Comparison of ENCODE assay signal across 15 cellular contexts in the genomic region with DNA sequence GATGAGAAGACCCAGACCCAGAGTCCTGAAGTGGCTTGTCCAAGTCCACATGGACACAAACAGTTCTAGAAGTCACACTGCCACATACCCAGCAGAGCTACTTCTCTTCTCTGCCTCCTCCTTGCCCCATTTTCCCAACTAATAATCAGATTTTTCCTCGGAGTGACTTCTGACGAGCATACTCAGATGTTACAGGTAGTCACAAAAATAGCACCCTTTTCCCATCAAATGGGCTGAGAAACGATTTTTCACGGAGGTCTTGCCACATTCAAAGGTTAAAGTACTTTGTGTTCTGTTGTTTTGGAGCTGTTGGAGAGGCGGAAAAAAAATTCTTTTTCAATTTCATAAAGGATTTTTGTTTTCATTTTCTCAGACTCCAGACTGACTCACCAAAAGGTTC.
DNase-seq lines count a peak whose midpoint lies in the region; ATAC-seq and TF ChIP-seq lines count a peak whose summit lies in the region.
"Had no signal": no experiment of that assay in that cellular context is flagged by ENCODE, and none has a peak within 500 bp of the region (broad histone marks: within the 10 kb centered on the region; RNA-seq: fewer than 3 reads in every experiment).

No MANE protein-coding gene starts in this region.

- CTCF ChIA-PET in Calu3 (lab: Charles Lee), result no interaction called here

- no peak overlapping the region for H2BK15ac ChIP-seq in neuronal stem cell (ENCODE audit: low read length)

- H4K91ac ChIP-seq in neuronal stem cell (ENCODE audit: low read depth, low read length, poor library complexity), result no peak overlapping the region

- H2BK120ac ChIP-seq in neuronal stem cell (ENCODE audit: low read depth, low read length), result no peak overlapping the region

- H3K36me3 ChIP-seq in neuronal stem cell (replicated peaks in 1 of 2; ENCODE audit: control insufficient read depth in 2 of 2, insufficient read depth in 2 of 2, low read length in 2 of 2) (no peaks in the 10 kb centered on the region), testis (ENCODE audit: low read depth, missing control alignments) (no peaks in the 10 kb centered on the region), HAP-1 (replicated peaks) (no peaks in the 10 kb centered on the region)

- in situ Hi-C loops in HAP-1 (cut with MboI; ENCODE audit: low sequenced_read_pairs), result no loop called here

- no peak overlapping the region for H3K9ac ChIP-seq in neuronal stem cell (ENCODE audit: low read depth, low read length, poor library complexity)

- no peak overlapping the region for H2AFZ ChIP-seq in neuronal stem cell (ENCODE audit: low read length)

- no peak overlapping the region for H2BK5ac ChIP-seq in neuronal stem cell (ENCODE audit: low read length)

- H3K4me3 ChIP-seq in neuronal stem cell (ENCODE audit: low read length in 2 of 2), result no peak overlapping the region
- H3K4me3 ChIP-seq in testis, result no peak overlapping the region
- H3K4me3 ChIP-seq in HAP-1, result no peak overlapping the region

- no peak for TF ChIP-seq POLR2A in testis (IDR thresholded peaks at IDR 0.05)

- H3K4ac ChIP-seq in neuronal stem cell (ENCODE audit: low read length), result no peak overlapping the region

- peak overlapping the region; percentile 58 for H3K27ac Mint-ChIP-seq in dendritic cell treated with granulocyte-macrophage colony-stimulating factor and Interleukin-4, amounts not matched to agents 40 ng/mL and 50 ng/mL, for 4 days
- H3K27ac Mint-ChIP-seq in Calu3 (ENCODE audit: unreplicated experiment), result no peak overlapping the region
- H3K27ac Mint-ChIP-seq: CD4-positive, alpha-beta T cell had no signal

- no peak for TF ChIP-seq CTCF in testis (IDR thresholded peaks at IDR 0.05)
- TF ChIP-seq CTCF in Calu3 (IDR thresholded peaks at IDR 0.05; ENCODE audit: unreplicated experiment), result no peak

- H3K23ac ChIP-seq in neuronal stem cell (ENCODE audit: low read depth, low read length, poor library complexity), result no peak overlapping the region

- peak; percentile 26 for ATAC-seq in left lobe of liver

- peaks cover 63% of the 10 kb centered on the region for H3K4me1 Mint-ChIP-seq in dendritic cell treated with granulocyte-macrophage colony-stimulating factor and Interleukin-4, amounts not matched to agents 40 ng/mL and 50 ng/mL, for 4 days (ENCODE audit: low read depth)
- H3K4me1 Mint-ChIP-seq in Calu3 (ENCODE audit: low read depth, unreplicated experiment), result peaks cover 17% of the 10 kb centered on the region

- H4K8ac ChIP-seq in neuronal stem cell (ENCODE audit: low read depth, low read length), result no peak overlapping the region

- no peak overlapping the region for H3K14ac ChIP-seq in neuronal stem cell (ENCODE audit: low read length)

- no peak overlapping the region for H3K4me2 ChIP-seq in neuronal stem cell (ENCODE audit: insufficient read depth, low read length, poor library complexity, severe bottlenecking)

- no TSS peak for BruUV-seq in Calu3 (replicated peaks; lab: Mats Ljungman, UMichigan)

- H3K18ac ChIP-seq in neuronal stem cell (ENCODE audit: low read length), result peak overlapping the region; percentile 84

- no CpG with 5 or more reads among the region's 5 CpGs for WGBS in neuronal stem cell (ENCODE audit: extremely low coverage in 2 of 2, insufficient read length in 2 of 2, insufficient replicate concordance in 1 of 2), 2 donors
- whole genome bisulfite sequencing in testis, 2 donors, result 56 to 63% methylated on average over 5 of the region's 5 CpGs

- no peak overlapping the region for H2BK12ac ChIP-seq in neuronal stem cell (ENCODE audit: low read length)

- H3K27me3 Mint-ChIP-seq in dendritic cell treated with granulocyte-macrophage colony-stimulating factor and Interleukin-4, amounts not matched to agents 40 ng/mL and 50 ng/mL, for 4 days, result no peaks in the 10 kb centered on the region
- no peaks in the 10 kb centered on the region for H3K27me3 Mint-ChIP-seq in Calu3 (ENCODE audit: unreplicated experiment)
- H3K27me3 Mint-ChIP-seq: CD4-positive, alpha-beta T cell had no signal

- H3K27ac ChIP-seq in neuronal stem cell (replicated peaks; ENCODE audit: low read length) (no peak overlapping the region), testis (peak overlapping the region; percentile 69 to 86)
- H3K27ac ChIP-seq: C4-2B had no signal

- peaks cover 2 to 11% of the 10 kb centered on the region in 2 donors for H3K9me3 ChIP-seq in neuronal stem cell (replicated peaks in 1 of 2; ENCODE audit: control insufficient read depth in 2 of 2, insufficient read depth in 1 of 2, low read depth in 1 of 2, low read length in 2 of 2)
- H3K9me3 ChIP-seq in testis, result no peaks in the 10 kb centered on the region
- H3K9me3 ChIP-seq in HAP-1, result no peaks in the 10 kb centered on the region

- peaks cover 10 to 14% of the 10 kb centered on the region in 2 donors for H3K4me1 ChIP-seq in neuronal stem cell (ENCODE audit: control insufficient read depth in 2 of 2, insufficient read depth in 1 of 2, low read depth in 1 of 2, low read length in 2 of 2)
- H3K4me1 ChIP-seq in testis, result peaks cover 45% of the 10 kb centered on the region
- no peaks in the 10 kb centered on the region for H3K4me1 ChIP-seq in HAP-1

- H3K9me3 Mint-ChIP-seq in dendritic cell treated with granulocyte-macrophage colony-stimulating factor and Interleukin-4, amounts not matched to agents 40 ng/mL and 50 ng/mL, for 4 days, result no peaks in the 10 kb centered on the region
- H3K9me3 Mint-ChIP-seq in Calu3 (ENCODE audit: low read depth, unreplicated experiment), result peaks cover 2% of the 10 kb centered on the region
- H3K9me3 Mint-ChIP-seq: CD4-positive, alpha-beta T cell had no signal

- no peak overlapping the region for H2AK5ac ChIP-seq in neuronal stem cell (ENCODE audit: low read depth, low read length)

- intact Hi-C loops in dendritic cell treated with granulocyte-macrophage colony-stimulating factor and Interleukin-4, amounts not matched to agents 40 ng/mL and 50 ng/mL, for 4 days (cut with micrococcal nuclease), result no loop called here
- intact Hi-C loops in testis (cut with DNase I; ENCODE audit: low total_unique reads) (no loop called here), Calu3 (cut with micrococcal nuclease; ENCODE audit: unreplicated experiment) (no loop called here)

- no peaks in the 10 kb centered on the region for H3K79me1 ChIP-seq in neuronal stem cell (ENCODE audit: low read depth, low read length)

- H3K36me3 Mint-ChIP-seq in dendritic cell treated with granulocyte-macrophage colony-stimulating factor and Interleukin-4, amounts not matched to agents 40 ng/mL and 50 ng/mL, for 4 days (ENCODE audit: low read depth), result no peaks in the 10 kb centered on the region
- H3K36me3 Mint-ChIP-seq in Calu3 (ENCODE audit: insufficient read depth, unreplicated experiment), result no peaks in the 10 kb centered on the region

- no peaks in the 10 kb centered on the region for H3K27me3 ChIP-seq in neuronal stem cell (ENCODE audit: control insufficient read depth in 3 of 3, insufficient read depth in 3 of 3, low read depth in 1 of 3, low read length in 3 of 3)
- no peaks in the 10 kb centered on the region for H3K27me3 ChIP-seq in testis
- no peaks in the 10 kb centered on the region for H3K27me3 ChIP-seq in HAP-1 (ENCODE audit: low read depth)

- no peak overlapping the region for H3K4me3 Mint-ChIP-seq in dendritic cell treated with granulocyte-macrophage colony-stimulating factor and Interleukin-4, amounts not matched to agents 40 ng/mL and 50 ng/mL, for 4 days
- no peak overlapping the region for H3K4me3 Mint-ChIP-seq in Calu3 (ENCODE audit: low read depth, unreplicated experiment)
- H3K4me3 Mint-ChIP-seq: CD4-positive, alpha-beta T cell; H9 had no signal

- no peak for DNase-seq in left lobe of liver (ENCODE audit: low spot score)
- DNase-seq in neuronal stem cell (ENCODE audit: low spot score), result no peak
- no peak for DNase-seq in testis
- no peak for DNase-seq in AG08396 (ENCODE audit: low spot score)
- DNase-seq in HAP-1 (ENCODE audit: low spot score in 2 of 2), result no peak
- no peak for DNase-seq in Calu3
- DNase-seq in germinal center (ENCODE audit: low spot score), result no peak
- DNase-seq: ACHN; AML-193; CD4-positive, alpha-beta T cell; DMS79 treated with DMSO at 0.1 percent for 48 hours; GF-D8; H9 had no signal
